ENCODE assay signal across 25 cellular contexts in genomic region chr4:59500103-59500502, GRCh38.
"Had no signal": no experiment of that assay in that cellular context is flagged by ENCODE, and none has a peak within 500 bp of the region (broad histone marks: within the 10 kb centered on the region; RNA-seq: fewer than 3 reads in every experiment).

No MANE protein-coding gene starts in this region.

- H3K4me1 ChIP-seq: colonic mucosa, esophagus muscularis mucosa, esophagus squamous epithelium, foreskin keratinocyte, gastrocnemius medialis, gastroesophageal sphincter, heart left ventricle, heart right ventricle had no signal

- H3K79me2 ChIP-seq: hepatocyte had no signal

- H3K4me2 ChIP-seq: hepatocyte had no signal

- H3K27ac ChIP-seq: colonic mucosa, coronary artery, dorsolateral prefrontal cortex, epithelial cell of prostate, esophagus muscularis mucosa, esophagus squamous epithelium, foreskin keratinocyte, gastrocnemius medialis, gastroesophageal sphincter, heart left ventricle, heart right ventricle, hepatocyte had no signal

- H3K4me3 ChIP-seq: colonic mucosa, coronary artery, dorsolateral prefrontal cortex, esophagus muscularis mucosa, esophagus squamous epithelium, gastrocnemius medialis, gastroesophageal sphincter, heart left ventricle, heart right ventricle, hepatocyte had no signal

- H3K27me3 ChIP-seq: colonic mucosa, dorsolateral prefrontal cortex, esophagus muscularis mucosa, esophagus squamous epithelium, foreskin keratinocyte, gastrocnemius medialis, gastroesophageal sphincter, heart left ventricle, heart right ventricle, hepatocyte had no signal

- H3K36me3 ChIP-seq: colonic mucosa, esophagus muscularis mucosa, esophagus squamous epithelium, gastrocnemius medialis, gastroesophageal sphincter, heart left ventricle, heart right ventricle had no signal

- ATAC-seq: effector memory CD8-positive, alpha-beta T cell; esophagus mucosa; foreskin keratinocyte; gastrocnemius medialis; gastroesophageal sphincter; heart left ventricle; heart right ventricle had no signal

- H3K9me3 ChIP-seq: colonic mucosa, esophagus squamous epithelium, gastrocnemius medialis, gastroesophageal sphincter, heart left ventricle had no signal

- DNase-seq: colonic mucosa; cortex of kidney; dermis blood vessel endothelial cell; dorsolateral prefrontal cortex; effector CD4-positive, alpha-beta T cell; effector CD8-positive, alpha-beta T cell; effector memory CD4-positive, alpha-beta T cell; effector memory CD8-positive, alpha-beta T cell; endodermal cell; erythroblast; esophagus squamous epithelium; foreskin fibroblast; foreskin keratinocyte; foreskin melanocyte; gastrocnemius medialis; glutamatergic neuron; head of caudate nucleus; heart left ventricle; heart right ventricle had no signal

- H2AFZ ChIP-seq: hepatocyte had no signal
